In genomic region chr20:11235058-11235457, GRCh38 we compare ENCODE assay signal across 12 cellular contexts.
DNase-seq lines count a peak whose midpoint lies in the region; ATAC-seq, FAIRE-seq and TF ChIP-seq lines count a peak whose summit lies in the region.
"Had no signal": no experiment of that assay in that cellular context is flagged by ENCODE, and none has a peak within 500 bp of the region (broad histone marks: within the 10 kb centered on the region; RNA-seq: fewer than 3 reads in every experiment).

No MANE protein-coding gene starts in this region.

- TF ChIP-seq POLR2A in HepG2 (IDR thresholded peaks at IDR 0.05; ENCODE audit: insufficient read depth in 1 of 2, low read depth in 2 of 2, low read length in 2 of 2): no peak

- BruUV-seq in mammary epithelial cell (replicated peaks; lab: Mats Ljungman, UMichigan) (no TSS peak), HepG2 (replicated peaks; lab: Mats Ljungman, UMichigan) (no TSS peak)

- peak overlapping the region; percentile 42 for H3K9ac ChIP-seq in HUES6 (ENCODE audit: low read length)
- no peak overlapping the region for H3K9ac ChIP-seq in mammary epithelial cell (ENCODE audit: insufficient read depth, low read length)
- H3K9ac ChIP-seq in HepG2 (ENCODE audit: insufficient read depth, low read depth, low read length): no peak overlapping the region

- no peaks in the 10 kb centered on the region for H3K9me3 ChIP-seq in HUES6 (ENCODE audit: control insufficient read depth, insufficient read depth, low read depth, low read length)
- no peaks in the 10 kb centered on the region for H3K9me3 ChIP-seq in mammary epithelial cell (replicated peaks; ENCODE audit: insufficient read depth, low read length)
- H3K9me3 ChIP-seq in HepG2 (ENCODE audit: low read length): no peaks in the 10 kb centered on the region

- in situ Hi-C loops in mammary epithelial cell (cut with MboI; ENCODE audit: low sequenced_read_pairs in 2 of 2) (no loop called here), HepG2 (cut with HindIII; ENCODE audit: extremely low pct_ligation_motif_present, low pct_unique_long_range_greater_than_20kb) (no loop called here)

- H3K4me3 ChIP-seq in AG04449 (ENCODE audit: low read depth, low read length) (no peak overlapping the region), HUES6 (ENCODE audit: low read depth, low read length) (no peak overlapping the region), mammary epithelial cell (replicated peaks in 1 of 3; ENCODE audit: insufficient read depth in 1 of 3, low read depth in 2 of 3, low read length in 3 of 3) (no peak overlapping the region), HepG2 (replicated peaks in 1 of 3; ENCODE audit: insufficient read depth in 1 of 3, low read depth in 2 of 3, low read length in 3 of 3) (no peak overlapping the region)

- H3K4me1 ChIP-seq in HUES6 (ENCODE audit: control insufficient read depth, insufficient read depth, low read length) (peaks cover 17% of the 10 kb centered on the region; the same call in 1 of the 2 replicates), mammary epithelial cell (ENCODE audit: insufficient read depth, low read length) (peaks cover 16% of the 10 kb centered on the region), HepG2 (ENCODE audit: insufficient read depth, low read length) (no peaks in the 10 kb centered on the region)

- dilution Hi-C loops in mammary epithelial cell (cut with HindIII; ENCODE audit: low sequenced_read_pairs): no loop called here

- WGBS in mammary epithelial cell (ENCODE audit: low coverage, missing lambda C conversion rate): 34% methylated on average over 3 of the region's 3 CpGs
- WGBS in HepG2 (ENCODE audit: low lambda C conversion rate): 0% methylated on average over 3 of the region's 3 CpGs

- H3K27me3 ChIP-seq in HUES6 (ENCODE audit: control insufficient read depth, insufficient read depth, low read length): no peaks in the 10 kb centered on the region
- no peaks in the 10 kb centered on the region for H3K27me3 ChIP-seq in mammary epithelial cell (ENCODE audit: insufficient read depth, low read length)
- H3K27me3 ChIP-seq in HepG2 (ENCODE audit: control insufficient read depth in 1 of 2, insufficient read depth in 2 of 2, low read length in 2 of 2): no peaks in the 10 kb centered on the region

- H3K79me2 ChIP-seq in mammary epithelial cell (ENCODE audit: insufficient read depth, low read length): no peaks in the 10 kb centered on the region
- no peaks in the 10 kb centered on the region for H3K79me2 ChIP-seq in HepG2 (ENCODE audit: insufficient read depth, low read length)

- H3K27ac ChIP-seq in HUES6 (ENCODE audit: low read depth, low read length) (peak overlapping the region; percentile 51; the same call in 1 of the 2 replicates), mammary epithelial cell (ENCODE audit: insufficient read depth, low read depth, low read length) (peak overlapping the region; percentile 38), HepG2 (ENCODE audit: extremely low read length, insufficient read depth, low read length) (no peak overlapping the region)

- POLR2A ChIA-PET in AG04449 (lab: Yijun Ruan, JAX): interaction anchor here (0.8 kb wide), 1 partner anchor 27 kb away, joined by 3 read pairs; no protein-coding TSS in a partner anchor
- POLR2A ChIA-PET in HepG2 (lab: Yijun Ruan, JAX): no interaction called here

- intact Hi-C loops in mammary epithelial cell (cut with micrococcal nuclease) (no loop called here), HepG2 (cut with micrococcal nuclease; ENCODE audit: unreplicated experiment) (no loop called here)

- TF ChIP-seq EP300 in HepG2 (IDR thresholded peaks at IDR 0.05; ENCODE audit: low read depth in 2 of 2, low read length in 2 of 2) (no peak), HepG2 (CRISPR knock-in tag; IDR thresholded peaks at IDR 0.05; ENCODE audit: borderline replicate concordance) (no peak)

- DNase-seq in AG04449 (ENCODE audit: low read depth, low spot score) (peak; percentile 63), mammary epithelial cell (peak; percentile 80), kidney tubule cell (ENCODE audit: low spot score) (peak; percentile 84), COR-L47 (lab: John Stamatoyannopoulos, UW) (no peak), HepG2 (ENCODE audit: low spot score) (no peak), foreskin melanocyte (no peak), NCI-H2171 (lab: John Stamatoyannopoulos, UW) (no peak)
- DNase-seq: anterior cingulate cortex; NCI-H446 treated with DMSO at 0.1 percent for 48 hours; stimulated activated CD4-positive, alpha-beta T cell treated with anti-CD3 and anti-CD28 coated beads, Interleukin-15, amount 100 ng/mL, for 24 hours; stimulated activated naive CD8-positive, alpha-beta T cell treated with anti-CD3 and anti-CD28 coated beads, Interleukin-15, Interleukin-2, amounts not matched to agents 100 U/mL and 50 U/mL, for 24 hours had no signal

- TF ChIP-seq CTCF in AG04449 (IDR thresholded peaks at IDR 0.05; ENCODE audit: insufficient read depth, low read length, missing control alignments): no peak
- no peak for TF ChIP-seq CTCF in mammary epithelial cell (conservative IDR thresholded peaks at IDR 0.05 in 1 of 2, IDR thresholded peaks at IDR 0.05 in 1 of 2; ENCODE audit: extremely low read depth in 1 of 2, insufficient read depth in 1 of 2, low read depth in 1 of 2, low read length in 2 of 2)
- TF ChIP-seq CTCF in HepG2 (CRISPR knock-in tag; IDR thresholded peaks at IDR 0.05): no peak

- CTCF ChIA-PET in AG04449 (lab: Yijun Ruan, JAX) (interaction anchor here (0.6 kb wide), 1 partner anchor 99 kb away, joined by 3 read pairs; no protein-coding TSS in a partner anchor), mammary epithelial cell (lab: Charles Lee; ENCODE audit: low non-redundant PET) (no interaction called here), HepG2 (lab: Yijun Ruan, JAX; ENCODE audit: low intra/inter-chr PET ratio, low total read pairs) (no interaction called here)

- ATAC-seq in HepG2: no peak
- ATAC-seq: stimulated activated naive CD8-positive, alpha-beta T cell treated with anti-CD3 and anti-CD28 coated beads, Interleukin-15, Interleukin-2, amounts not matched to agents 100 U/mL and 50 U/mL, for 24 hours had no signal

- FAIRE-seq in HepG2 (lab: Jason Lieb, UNC): no peak

- H4K20me1 ChIP-seq in mammary epithelial cell (ENCODE audit: insufficient read depth, low read length): no peaks in the 10 kb centered on the region
- no peaks in the 10 kb centered on the region for H4K20me1 ChIP-seq in HepG2 (ENCODE audit: insufficient read depth, low read length)

- TF ChIP-seq RAD21 in HepG2 (CRISPR knock-in tag; IDR thresholded peaks at IDR 0.05): no peak

- H2AFZ ChIP-seq in mammary epithelial cell (ENCODE audit: low read depth, low read length) (peak overlapping the region; percentile 89), HepG2 (ENCODE audit: low read length) (no peak overlapping the region)

- no peaks in the 10 kb centered on the region for H3K36me3 ChIP-seq in HUES6 (ENCODE audit: control insufficient read depth, insufficient read depth, low read length)
- no peaks in the 10 kb centered on the region for H3K36me3 ChIP-seq in mammary epithelial cell (ENCODE audit: insufficient read depth, low read length)
- H3K36me3 ChIP-seq in HepG2 (replicated peaks in 1 of 2; ENCODE audit: control insufficient read depth in 1 of 2, insufficient read depth in 2 of 2, low read length in 2 of 2): no peaks in the 10 kb centered on the region

- H3K4me2 ChIP-seq in mammary epithelial cell (ENCODE audit: insufficient read depth, low read depth, low read length): no peak overlapping the region
- no peak overlapping the region for H3K4me2 ChIP-seq in HepG2 (ENCODE audit: low read depth, low read length)

TF ChIP-seq in HepG2, 621 proteins besides CTCF, POLR2A, EP300 and RAD21 (continues in another document):
- TF ChIP-seq NR2F6 (IDR thresholded peaks at IDR 0.05) (no peak), NR2F6 (CRISPR knock-in tag; IDR thresholded peaks at IDR 0.05) (no peak), ZNF607 (CRISPR knock-in tag; IDR thresholded peaks at IDR 0.05; ENCODE audit: borderline replicate concordance) (no peak), ZBTB1 (CRISPR knock-in tag; IDR thresholded peaks at IDR 0.05; ENCODE audit: borderline replicate concordance) (no peak), ZBTB46 (CRISPR knock-in tag; IDR thresholded peaks at IDR 0.05; ENCODE audit: borderline replicate concordance) (no peak), HNRNPK (IDR thresholded peaks at IDR 0.05; ENCODE audit: low read depth, low read length, poor library complexity, severe bottlenecking) (no peak), MBNL3 (CRISPR knock-in tag; conservative IDR thresholded peaks at IDR 0.05) (no peak), E2F2 (CRISPR knock-in tag; IDR thresholded peaks at IDR 0.05; ENCODE audit: borderline replicate concordance) (no peak), ZNF329 (CRISPR knock-in tag; IDR thresholded peaks at IDR 0.05; ENCODE audit: low read depth) (no peak), ZZZ3 (CRISPR knock-in tag; IDR thresholded peaks at IDR 0.05; ENCODE audit: borderline replicate concordance) (no peak), ARHGAP35 (CRISPR knock-in tag; IDR thresholded peaks at IDR 0.05; ENCODE audit: borderline replicate concordance) (no peak), ZFP37 (CRISPR knock-in tag; IDR thresholded peaks at IDR 0.05; ENCODE audit: borderline replicate concordance) (no peak), ZNF572 (CRISPR knock-in tag; IDR thresholded peaks at IDR 0.05) (no peak), KLF11 (CRISPR knock-in tag; IDR thresholded peaks at IDR 0.05) (no peak), KDM6A (CRISPR knock-in tag; IDR thresholded peaks at IDR 0.05; ENCODE audit: low read depth) (no peak)

Comparison
In these comparisons a context has a peak if more than half of its experiments do, and no peak if none do; other contexts are left out.
1. DNase-seq: peak in AG04449 (single experiment), mammary epithelial cell (single experiment) and kidney tubule cell (single experiment); none in COR-L47 (single experiment), HepG2 (single experiment), foreskin melanocyte (single experiment) and NCI-H2171 (single experiment).